ENCODE assay signal across 15 cellular contexts in genomic region chr7:43727494-43727893, GRCh38. TPM values are rescaled to one million over a fixed set of nuclear protein-coding genes. Genes with fewer than 3 reads are reported as not detected.
DNase-seq lines count a peak whose midpoint lies in the region; ATAC-seq, FAIRE-seq and TF ChIP-seq lines count a peak whose summit lies in the region.
"Had no signal": no experiment of that assay in that cellular context is flagged by ENCODE, and none has a peak within 500 bp of the region (broad histone marks: within the 10 kb centered on the region; RNA-seq: fewer than 3 reads in every experiment).

No MANE protein-coding gene starts in this region.

- H3K27me3 Mint-ChIP-seq in activated CD4-positive, alpha-beta T cell treated with anti-CD3 and anti-CD28 coated beads, Interleukin-2, amount 10 ng/mL, durations not matched to agents 24 days and 14 days, result no peaks in the 10 kb centered on the region
- peaks cover 4% of the 10 kb centered on the region for H3K27me3 Mint-ChIP-seq in neural progenitor cell (ENCODE audit: insufficient read depth, low read depth)

- ATAC-seq in GM12878, result no peak

- no peak for FAIRE-seq in GM12878 (lab: Jason Lieb, UNC)
- FAIRE-seq: frontal cortex had no signal

- no peak for TF ChIP-seq RAD21 in GM12878 (IDR thresholded peaks at IDR 0.05; ENCODE audit: insufficient read depth, low read depth, low read length)

- no peak for DNase-seq in activated CD4-positive, alpha-beta T cell treated with anti-CD3 and anti-CD28 coated beads, Interleukin-2, amount 10 ng/mL, durations not matched to agents 24 days and 14 days
- DNase-seq in activated CD4-positive, alpha-beta T cell treated with anti-CD3 and anti-CD28 coated beads, Interleukin-2, amount 50 U/mL, for 4 hours, result no peak
- DNase-seq in GM12878 (ENCODE audit: low read depth, low spot score) (no peak), neural progenitor cell (ENCODE audit: low spot score) (no peak), HEK293T (ENCODE audit: extremely low spot score) (no peak), esophagus muscularis mucosa (ENCODE audit: extremely low spot score) (no peak)
- DNase-seq in NK-92 treated with Interleukin-12 subunit alpha and Interleukin-12 subunit beta, amount 100 ng/mL, for 24 hours (lab: John Stamatoyannopoulos, UW), result no peak
- DNase-seq: NCI-H187 treated with DMSO at 0.1 percent for 48 hours, NCI-H69, spleen, upper lobe of left lung had no signal

- H3K9ac ChIP-seq in Loucy (ENCODE audit: low read depth, low read length, poor library complexity, severe bottlenecking), result no peak overlapping the region
- no peak overlapping the region for H3K9ac ChIP-seq in GM12878 (ENCODE audit: control insufficient read depth, insufficient read depth, low read length)
- H3K9ac ChIP-seq in neural progenitor cell, result no peak overlapping the region

- TF ChIP-seq CTCF in Loucy (conservative IDR thresholded peaks at IDR 0.05; ENCODE audit: low read length) (no peak; the same call in 1 of the 2 replicates), GM12878 (IDR thresholded peaks at IDR 0.05 in 2 of 3, conservative IDR thresholded peaks at IDR 0.05 in 1 of 3; ENCODE audit: control insufficient read depth in 2 of 3, extremely low read depth in 1 of 3, insufficient read depth in 1 of 3, low read depth in 3 of 3, low read length in 3 of 3) (no peak), neural progenitor cell (IDR thresholded peaks at IDR 0.05) (no peak), esophagus muscularis mucosa (IDR thresholded peaks at IDR 0.05) (no peak)

- TF ChIP-seq POLR2A in GM12878 (IDR thresholded peaks at IDR 0.05; ENCODE audit: low read depth, low read length) (no peak), esophagus muscularis mucosa (IDR thresholded peaks at IDR 0.05; ENCODE audit: low read depth) (no peak)

- H3K36me3 ChIP-seq in Loucy (ENCODE audit: insufficient read depth, low read length), result no peaks in the 10 kb centered on the region
- no peaks in the 10 kb centered on the region; a peak in 1 of 4 replicates for H3K36me3 ChIP-seq in GM12878 (ENCODE audit: control insufficient read depth in 2 of 2, insufficient read depth in 2 of 2, low read length in 1 of 2)
- no peaks in the 10 kb centered on the region for H3K36me3 ChIP-seq in neural progenitor cell
- H3K36me3 ChIP-seq in esophagus muscularis mucosa, result no peaks in the 10 kb centered on the region
- H3K36me3 ChIP-seq: neutrophil, spleen, upper lobe of left lung had no signal

- no peak overlapping the region for H2AFZ ChIP-seq in Loucy (ENCODE audit: low read length)
- no peak overlapping the region for H2AFZ ChIP-seq in GM12878 (ENCODE audit: control insufficient read depth, low read depth, low read length)
- H2AFZ ChIP-seq in neural progenitor cell (replicated peaks), result no peak overlapping the region

- no TSS peak for BruUV-seq in GM12878 (replicated peaks; lab: Mats Ljungman, UMichigan)

- POLR2A ChIA-PET in GM12878 (lab: Charles Lee), result no interaction called here
- POLR2A ChIA-PET in HEK293T (lab: Yijun Ruan, JAX), result no interaction called here

- peak overlapping the region; percentile 88 for H3K4me3 ChIP-seq in Loucy (ENCODE audit: low read length, poor library complexity, severe bottlenecking)
- H3K4me3 ChIP-seq in GM12878, result peak overlapping the region; percentile 50
- H3K4me3 ChIP-seq in neural progenitor cell, result no peak overlapping the region
- no peak overlapping the region for H3K4me3 ChIP-seq in esophagus muscularis mucosa
- H3K4me3 ChIP-seq: SJSA1, upper lobe of left lung had no signal

- H3K4me1 ChIP-seq in Loucy (ENCODE audit: insufficient read depth, low read length, poor library complexity, severe bottlenecking), result peaks cover 32% of the 10 kb centered on the region
- H3K4me1 ChIP-seq in GM12878 (ENCODE audit: control insufficient read depth, insufficient read depth, low read length), result peaks cover 12% of the 10 kb centered on the region; the same call in 1 of the 2 replicates
- peaks cover 13% of the 10 kb centered on the region for H3K4me1 ChIP-seq in neural progenitor cell
- peaks cover 9 to 52% (median 41%) of the 10 kb centered on the region in 4 donors for H3K4me1 ChIP-seq in esophagus muscularis mucosa

- H3K9me3 ChIP-seq in Loucy (ENCODE audit: insufficient read depth, low read depth, low read length), result no peaks in the 10 kb centered on the region
- peaks cover 2% of the 10 kb centered on the region; the same call in 2 of the 3 replicates for H3K9me3 ChIP-seq in GM12878 (replicated peaks; ENCODE audit: control insufficient read depth, insufficient read depth, low read length)
- H3K9me3 ChIP-seq in neural progenitor cell (ENCODE audit: low read depth), result no peaks in the 10 kb centered on the region
- H3K9me3 ChIP-seq in esophagus muscularis mucosa, result no peaks in the 10 kb centered on the region
- H3K9me3 ChIP-seq: neutrophil, SJSA1, spleen, upper lobe of left lung had no signal

- H3K27me3 ChIP-seq in Loucy (ENCODE audit: insufficient read depth, low read length, poor library complexity, severe bottlenecking), result no peaks in the 10 kb centered on the region
- H3K27me3 ChIP-seq in GM12878 (replicated peaks in 1 of 2; ENCODE audit: control insufficient read depth in 2 of 2, insufficient read depth in 2 of 2, low read length in 1 of 2), result no peaks in the 10 kb centered on the region
- H3K27me3 ChIP-seq in neural progenitor cell, result no peaks in the 10 kb centered on the region
- no peaks in the 10 kb centered on the region for H3K27me3 ChIP-seq in esophagus muscularis mucosa
- H3K27me3 ChIP-seq: neutrophil, SJSA1, spleen, upper lobe of left lung had no signal

- H3F3A ChIP-seq in Loucy (ENCODE audit: low read depth) (no peaks in the 10 kb centered on the region), neural progenitor cell (ENCODE audit: low read depth) (peaks cover 7% of the 10 kb centered on the region)

- peaks cover 15% of the 10 kb centered on the region for H4K20me1 ChIP-seq in Loucy (ENCODE audit: insufficient read depth, low read length, poor library complexity, severe bottlenecking)
- H4K20me1 ChIP-seq in GM12878 (ENCODE audit: control insufficient read depth, insufficient read depth), result no peaks in the 10 kb centered on the region
- H4K20me1 ChIP-seq in neural progenitor cell (ENCODE audit: low read depth), result peaks cover 23% of the 10 kb centered on the region

- CTCF ChIA-PET in GM12878 (lab: Yijun Ruan, JAX) (interaction anchor here (1.0 to 1.6 kb wide), 4 partner anchors 9 to 145 kb away, joined by 3 to 6 read pairs (median 4); partner anchors contain the start of gene STK17A), HEK293T (lab: Yijun Ruan, JAX) (interaction anchor here (1.2 kb wide), 1 partner anchor 145 kb away, joined by 3 read pairs; the partner anchor contains the start of gene STK17A)

- peaks cover 28% of the 10 kb centered on the region for H3K4me1 Mint-ChIP-seq in activated CD4-positive, alpha-beta T cell treated with anti-CD3 and anti-CD28 coated beads, Interleukin-2, amount 10 ng/mL, durations not matched to agents 24 days and 14 days
- peaks cover 17% of the 10 kb centered on the region for H3K4me1 Mint-ChIP-seq in neural progenitor cell

- no peak overlapping the region for H3K27ac ChIP-seq in GM12878 (ENCODE audit: control insufficient read depth, insufficient read depth)
- no peak overlapping the region for H3K27ac ChIP-seq in neural progenitor cell
- no peak overlapping the region for H3K27ac ChIP-seq in esophagus muscularis mucosa (replicated peaks in 1 of 4)
- H3K27ac ChIP-seq: neutrophil, spleen, upper lobe of left lung had no signal

- in situ Hi-C loops in GM12878 (cut with MboI), result loop anchor here (10.0 kb wide), 1 partner anchor 793 kb away; the partner anchor contains the start of genes MRPL32 and PSMA2

- intact Hi-C loops in activated CD4-positive, alpha-beta T cell treated with anti-CD3 and anti-CD28 coated beads, Interleukin-2, amount 10 ng/mL, durations not matched to agents 24 days and 14 days (cut with micrococcal nuclease), result loop anchor here (5.0 kb wide), 1 partner anchor 785 kb away; no protein-coding TSS in a partner anchor
- intact Hi-C loops in GM12878 (cut with micrococcal nuclease; ENCODE audit: unreplicated experiment) (loop anchor here (5.0 to 10.0 kb wide), 3 partner anchors 35 to 793 kb away; partner anchors contain the start of genes MRPL32 and PSMA2), esophagus muscularis mucosa (cut with DNase I) (loop anchor here (5.0 to 10.0 kb wide), 2 partner anchors 110 to 793 kb away; partner anchors contain the start of genes MRPL32 and PSMA2)

- peak overlapping the region; percentile 94 for H3K4me3 Mint-ChIP-seq in activated CD4-positive, alpha-beta T cell treated with anti-CD3 and anti-CD28 coated beads, Interleukin-2, amount 10 ng/mL, durations not matched to agents 24 days and 14 days
- peak overlapping the region; percentile 96 for H3K4me3 Mint-ChIP-seq in neural progenitor cell

- 45% methylated on average over 1 of the region's 1 CpG for WGBS in GM12878 (ENCODE audit: insufficient coverage, insufficient replicate concordance, low lambda C conversion rate, missing lambda C conversion rate)
- whole genome bisulfite sequencing in esophagus muscularis mucosa, result 55% methylated on average over 1 of the region's 1 CpG

- no peaks in the 10 kb centered on the region for H3K9me2 ChIP-seq in Loucy (replicated peaks; ENCODE audit: low read depth, low read length)

- no peaks in the 10 kb centered on the region for H3K9me3 Mint-ChIP-seq in activated CD4-positive, alpha-beta T cell treated with anti-CD3 and anti-CD28 coated beads, Interleukin-2, amount 10 ng/mL, durations not matched to agents 24 days and 14 days
- H3K9me3 Mint-ChIP-seq in neural progenitor cell, result peaks cover 4% of the 10 kb centered on the region

- no peak overlapping the region for H3K27ac Mint-ChIP-seq in activated CD4-positive, alpha-beta T cell treated with anti-CD3 and anti-CD28 coated beads, Interleukin-2, amount 10 ng/mL, durations not matched to agents 24 days and 14 days
- H3K27ac Mint-ChIP-seq in neural progenitor cell, result no peak overlapping the region

- H3K79me2 ChIP-seq in Loucy (ENCODE audit: insufficient read depth, low read length), result peaks cover 67% of the 10 kb centered on the region
- peaks cover 72% of the 10 kb centered on the region for H3K79me2 ChIP-seq in GM12878 (ENCODE audit: control insufficient read depth, insufficient read depth, low read length)
- peaks cover 69% of the 10 kb centered on the region for H3K79me2 ChIP-seq in neural progenitor cell (ENCODE audit: low read depth)

- SMC1A ChIA-PET in GM12878 (lab: Charles Lee; ENCODE audit: uncharacterized antibody, unreplicated experiment), result interaction anchor here (1.0 to 10.6 kb wide), 3 partner anchors 108 to 139 kb away, joined by 3 to 93 read pairs (median 23); no protein-coding TSS in a partner anchor

- RAD21 ChIA-PET in GM12878 (lab: Charles Lee; ENCODE audit: unreplicated experiment), result interaction anchor here (0.6 to 5.2 kb wide), 6 partner anchors 29 to 145 kb away, joined by 3 to 47 read pairs (median 4); partner anchors contain the start of gene STK17A

- no peak for TF ChIP-seq EP300 in GM12878 (IDR thresholded peaks at IDR 0.05; ENCODE audit: borderline replicate concordance in 1 of 2, control insufficient read depth in 1 of 2, low read depth in 2 of 2, low read length in 2 of 2)
- no peak for TF ChIP-seq EP300 in esophagus muscularis mucosa (IDR thresholded peaks at IDR 0.05)

- H3K36me3 Mint-ChIP-seq in activated CD4-positive, alpha-beta T cell treated with anti-CD3 and anti-CD28 coated beads, Interleukin-2, amount 10 ng/mL, durations not matched to agents 24 days and 14 days (ENCODE audit: low read depth), result peaks cover 17% of the 10 kb centered on the region
- peaks cover 21% of the 10 kb centered on the region for H3K36me3 Mint-ChIP-seq in neural progenitor cell

- H3K4me2 ChIP-seq in Loucy (ENCODE audit: low read depth, low read length, poor library complexity, severe bottlenecking) (peak overlapping the region; percentile 86), GM12878 (ENCODE audit: control insufficient read depth, insufficient read depth) (peak overlapping the region; percentile 17), neural progenitor cell (peak overlapping the region; percentile 92)

RNA-seq across cellular contexts. Expression of gene COA1, which starts 1.8 kb away (rescaled TPM):
- total RNA-seq in activated CD4-positive, alpha-beta T cell treated with anti-CD3 and anti-CD28 coated beads, Interleukin-2, amount 10 ng/mL, durations not matched to agents 24 days and 14 days, result 79.0 and 79.3 TPM in 2 replicates
- 530 and 536 TPM in 2 replicates for total RNA-seq in GM12878 (2013; cell fraction: nucleolus; rRNA removed)
- 87.1 and 102 TPM in 2 replicates for total RNA-seq in GM12878 (2014; rRNA removed)
- total RNA-seq in GM12878 (2014; rRNA removed; fragmentation: Illumina TruSeq; extraction: Trizol), result 97.3 and 103 TPM in 2 replicates
- 83.1 and 84.9 TPM in 2 replicates for total RNA-seq in GM12878 (2021)
- polyA plus RNA-seq in GM12878 (2011; ENCODE audit: low read depth), result 75.1 TPM
- polyA plus RNA-seq in GM12878 (2011; rRNA removed), result 109 and 117 TPM in 2 replicates
- 98.4 and 113 TPM in 2 replicates for polyA plus RNA-seq in GM12878 (2011; cell fraction: cytosol; rRNA removed)
- polyA plus RNA-seq in GM12878 (2011; cell fraction: nucleus; rRNA removed), result 98.0 and 106 TPM in 2 replicates
- polyA plus RNA-seq in GM12878 (2012), result 80.5 and 85.8 TPM in 2 replicates
- 122 and 171 TPM in 2 replicates for polyA plus RNA-seq in GM12878 (2014; fragmentation: Illumina TruSeq; extraction: Trizol)
- 100 to 1,000 TPM; 218 to 258 TPM for polyA plus RNA-seq in GM12878 (2014; fragmentation: Nextera tagmentation; extraction: Ambion mirVana)
- polyA plus RNA-seq in GM12878 (2014; rRNA removed), result 105 and 126 TPM in 2 replicates
- 100 to 1,000 TPM; 104 to 106 TPM for polyA plus RNA-seq in GM12878 (2016; fragmentation: Nextera tagmentation; extraction: Ambion mirVana)
- 141 and 202 TPM in 2 replicates for polyA minus RNA-seq in GM12878 (2011; rRNA and poly(A)+ RNA removed)
- 22.2 and 26.7 TPM in 2 replicates for polyA minus RNA-seq in GM12878 (2011; cell fraction: cytosol; rRNA and poly(A)+ RNA removed)
- 105 and 157 TPM in 2 replicates for polyA minus RNA-seq in GM12878 (2011; cell fraction: nucleus; rRNA and poly(A)+ RNA removed)
- total RNA-seq in neural progenitor cell (ENCODE audit: low replicate concordance), result 171 and 192 TPM in 2 replicates
- total RNA-seq in esophagus muscularis mucosa, result 10 to 100 TPM; 26.1 to 49.0 (median 30.9) TPM

RNA-seq across cellular contexts. Expression of gene BLVRA, which starts 31.0 kb away (rescaled TPM):
- 39.9 and 43.4 TPM in 2 replicates for total RNA-seq in activated CD4-positive, alpha-beta T cell treated with anti-CD3 and anti-CD28 coated beads, Interleukin-2, amount 10 ng/mL, durations not matched to agents 24 days and 14 days
- total RNA-seq in GM12878 (2013; cell fraction: nucleolus; rRNA removed), result 15.2 and 15.9 TPM in 2 replicates
- total RNA-seq in GM12878 (2014; rRNA removed) (61.7 and 63.3 TPM in 2 replicates), GM12878 (2014; rRNA removed; fragmentation: Illumina TruSeq; extraction: Trizol) (66.5 and 67.9 TPM in 2 replicates), GM12878 (2021) (66.9 and 73.7 TPM in 2 replicates), neural progenitor cell (ENCODE audit: low replicate concordance) (24.6 and 27.9 TPM in 2 replicates), esophagus muscularis mucosa (100 to 1,000 TPM in 1 of 4 donors, 10 to 100 TPM in 3; 84.8 to 102 (median 92.8) TPM)
- 43.7 TPM for polyA plus RNA-seq in GM12878 (2011; ENCODE audit: low read depth)
- polyA plus RNA-seq in GM12878 (2011; rRNA removed) (118 and 120 TPM in 2 replicates), GM12878 (2014; fragmentation: Illumina TruSeq; extraction: Trizol) (87.1 and 92.1 TPM in 2 replicates), GM12878 (2014; fragmentation: Nextera tagmentation; extraction: Ambion mirVana) (100 to 1,000 TPM; 187 to 198 TPM), GM12878 (2014; rRNA removed) (81.2 and 91.4 TPM in 2 replicates), GM12878 (2016; fragmentation: Nextera tagmentation; extraction: Ambion mirVana) (100 to 1,000 TPM; 113 TPM)
- 96.3 and 97.6 TPM in 2 replicates for polyA plus RNA-seq in GM12878 (2011; cell fraction: cytosol; rRNA removed)
- polyA plus RNA-seq in GM12878 (2011; cell fraction: nucleus; rRNA removed), result 50.2 and 66.6 TPM in 2 replicates
- polyA plus RNA-seq in GM12878 (2012), result 53.4 and 58.5 TPM in 2 replicates
- 46.7 and 73.4 TPM in 2 replicates for polyA minus RNA-seq in GM12878 (2011; rRNA and poly(A)+ RNA removed)
- polyA minus RNA-seq in GM12878 (2011; cell fraction: cytosol; rRNA and poly(A)+ RNA removed), result 17.5 and 29.0 TPM in 2 replicates
- 10.9 and 14.8 TPM in 2 replicates for polyA minus RNA-seq in GM12878 (2011; cell fraction: nucleus; rRNA and poly(A)+ RNA removed)

Comparison
In these comparisons a context has a peak if more than half of its experiments do, and no peak if none do; other contexts are left out.
1. H3K4me2 ChIP-seq: peak in every context shown above with its lines; median percentile 92 in neural progenitor cell; 86 in Loucy; 17 in GM12878.
2. H3K4me3 ChIP-seq: peak in Loucy (single experiment) and GM12878 (single experiment); none in neural progenitor cell (single experiment) and esophagus muscularis mucosa (0 of 4).